ENCODE assay signal across 21 cellular contexts in genomic region chr2:188244383-188244782, GRCh38. TPM values are rescaled to one million over a fixed set of nuclear protein-coding genes. Genes with fewer than 3 reads are reported as not detected.
DNase-seq lines count a peak whose midpoint lies in the region; ATAC-seq, FAIRE-seq and TF ChIP-seq lines count a peak whose summit lies in the region.
"Had no signal": no experiment of that assay in that cellular context is flagged by ENCODE, and none has a peak within 500 bp of the region (broad histone marks: within the 10 kb centered on the region; RNA-seq: fewer than 3 reads in every experiment).

No MANE protein-coding gene starts in this region.

- H3K4me3 ChIP-seq in breast epithelium (no peak overlapping the region), right atrium auricular region (no peak overlapping the region), pancreas (no peak overlapping the region)
- H3K4me3 ChIP-seq: esophagus muscularis mucosa, HAP-1, heart right ventricle, psoas muscle, SK-N-MC had no signal

- intact Hi-C loops in MCF 10A (cut with micrococcal nuclease) (no loop called here), breast epithelium (cut with DNase I; ENCODE audit: low total_unique reads) (no loop called here), head of caudate nucleus (cut with DNase I) (no loop called here), pancreas (cut with DNase I) (no loop called here)

- BruUV-seq in MCF 10A (replicated peaks; lab: Mats Ljungman, UMichigan), result no TSS peak

- no peaks in the 10 kb centered on the region for H3K4me1 ChIP-seq in breast epithelium
- H3K4me1 ChIP-seq in right atrium auricular region, result no peaks in the 10 kb centered on the region
- no peaks in the 10 kb centered on the region for H3K4me1 ChIP-seq in pancreas
- H3K4me1 ChIP-seq: esophagus muscularis mucosa, HAP-1, heart right ventricle, psoas muscle had no signal

- no peak for FAIRE-seq in pancreas (lab: Jason Lieb, UNC)

- H3K27me3 Mint-ChIP-seq in MCF 10A (ENCODE audit: insufficient read depth, unreplicated experiment) (no peaks in the 10 kb centered on the region), WTC11 (ENCODE audit: low read depth) (no peaks in the 10 kb centered on the region)
- H3K27me3 Mint-ChIP-seq: CD4-positive, CD25-positive, alpha-beta regulatory T cell had no signal

- no peak for TF ChIP-seq POLR2A in breast epithelium (IDR thresholded peaks at IDR 0.05)

- no peaks in the 10 kb centered on the region for H3K36me3 Mint-ChIP-seq in MCF 10A (ENCODE audit: insufficient read depth, unreplicated experiment)
- peaks cover 5% of the 10 kb centered on the region for H3K36me3 Mint-ChIP-seq in WTC11
- H3K36me3 Mint-ChIP-seq: CD4-positive, CD25-positive, alpha-beta regulatory T cell had no signal

- POLR2A ChIA-PET in MCF 10A (lab: Yijun Ruan, JAX), result interaction anchor here (1.1 kb wide), 1 partner anchor 48 kb away, joined by 4 read pairs; the partner anchor contains the start of gene GULP1
- POLR2A ChIA-PET in WTC11 (lab: Charles Lee), result no interaction called here

- H3K27ac Mint-ChIP-seq in MCF 10A (ENCODE audit: low read depth, unreplicated experiment) (no peak overlapping the region), WTC11 (peak overlapping the region; percentile 47; the same call in 1 of the 2 replicates)
- H3K27ac Mint-ChIP-seq: activated T-helper 2 cell treated with anti-CD3 and anti-CD28 coated beads, Interferon-gamma antibody, Interleukin-2, Interleukin-4, amounts not matched to agents 10 μg/mL and 5 μg/mL and 100 μg/mL, durations not matched to agents 14 hours and 24 hours and 36 hours; CD4-positive, CD25-positive, alpha-beta regulatory T cell had no signal

- WGBS in pancreas, 2 donors, result 83 to 84% methylated on average over 3 of the region's 3 CpGs

- no peak for ATAC-seq in WTC11
- no peak for ATAC-seq in GM19023 (IDR thresholded peaks at IDR 0.05; ENCODE audit: unreplicated experiment)
- no peak for ATAC-seq in pancreas
- ATAC-seq in GM19328 (IDR thresholded peaks at IDR 0.05; ENCODE audit: unreplicated experiment), result no peak
- ATAC-seq: heart right ventricle, psoas muscle had no signal

- H3K9me3 ChIP-seq in breast epithelium (no peaks in the 10 kb centered on the region), right atrium auricular region (no peaks in the 10 kb centered on the region), pancreas (no peaks in the 10 kb centered on the region)
- H3K9me3 ChIP-seq: esophagus muscularis mucosa, HAP-1, heart right ventricle, psoas muscle had no signal

- H3K36me3 ChIP-seq in breast epithelium (no peaks in the 10 kb centered on the region), right atrium auricular region (no peaks in the 10 kb centered on the region), pancreas (no peaks in the 10 kb centered on the region)
- H3K36me3 ChIP-seq: esophagus muscularis mucosa, HAP-1, heart right ventricle had no signal

- H3K27ac ChIP-seq in breast epithelium (no peak overlapping the region), right atrium auricular region (no peak overlapping the region), pancreas (no peak overlapping the region)
- H3K27ac ChIP-seq: esophagus muscularis mucosa, heart right ventricle, psoas muscle, SK-N-MC had no signal

- H3K27me3 ChIP-seq in breast epithelium (no peaks in the 10 kb centered on the region), right atrium auricular region (no peaks in the 10 kb centered on the region), pancreas (no peaks in the 10 kb centered on the region)
- H3K27me3 ChIP-seq: esophagus muscularis mucosa, heart right ventricle had no signal

- TF ChIP-seq CTCF in MCF 10A (IDR thresholded peaks at IDR 0.05; ENCODE audit: unreplicated experiment), result no peak
- no peak for TF ChIP-seq CTCF in breast epithelium (IDR thresholded peaks at IDR 0.05)
- no peak for TF ChIP-seq CTCF in WTC11 (IDR thresholded peaks at IDR 0.05)
- TF ChIP-seq CTCF in right atrium auricular region (IDR thresholded peaks at IDR 0.05), result no peak
- no peak for TF ChIP-seq CTCF in pancreas (IDR thresholded peaks at IDR 0.05)

- H3K4me3 Mint-ChIP-seq in MCF 10A (ENCODE audit: unreplicated experiment), result no peak overlapping the region
- H3K4me3 Mint-ChIP-seq in WTC11, result no peak overlapping the region
- H3K4me3 Mint-ChIP-seq: nephron had no signal

- no peaks in the 10 kb centered on the region for H3K9me3 Mint-ChIP-seq in MCF 10A (ENCODE audit: unreplicated experiment)
- peaks cover 10% of the 10 kb centered on the region for H3K9me3 Mint-ChIP-seq in WTC11

- CTCF ChIA-PET in MCF 10A (lab: Yijun Ruan, JAX) (interaction anchor here (1.0 kb wide), 1 partner anchor 57 kb away, joined by 6 read pairs; no protein-coding TSS in a partner anchor), WTC11 (lab: Charles Lee) (no interaction called here)

- H3K4me1 Mint-ChIP-seq in MCF 10A (ENCODE audit: insufficient read depth, unreplicated experiment) (no peaks in the 10 kb centered on the region), WTC11 (peaks cover 13% of the 10 kb centered on the region)
- H3K4me1 Mint-ChIP-seq: CD4-positive, CD25-positive, alpha-beta regulatory T cell; nephron had no signal

- DNase-seq in MCF 10A (ENCODE audit: unreplicated experiment) (peak; percentile 25), breast epithelium (ENCODE audit: low spot score in 2 of 2) (no peak), WTC11 (ENCODE audit: low spot score) (no peak), head of caudate nucleus (peak in 28 of 42 donors; percentile 4 to 74 (median 30)), right atrium auricular region (ENCODE audit: low spot score) (no peak), pancreas (no peak)
- DNase-seq: CD4-positive, CD25-positive, alpha-beta regulatory T cell; central memory CD4-positive, alpha-beta T cell; DMS79 treated with DMSO at 0.1 percent for 48 hours; heart right ventricle; islet precursor cell; NCI-H1105; psoas muscle; T1000 had no signal

TF ChIP-seq in WTC11, 78 proteins besides CTCF, POLR2A, EP300 and RAD21:
- no peak for TF ChIP-seq ZNF423 (CRISPR knock-in tag; IDR thresholded peaks at IDR 0.05)
- TF ChIP-seq, protein P1, sequence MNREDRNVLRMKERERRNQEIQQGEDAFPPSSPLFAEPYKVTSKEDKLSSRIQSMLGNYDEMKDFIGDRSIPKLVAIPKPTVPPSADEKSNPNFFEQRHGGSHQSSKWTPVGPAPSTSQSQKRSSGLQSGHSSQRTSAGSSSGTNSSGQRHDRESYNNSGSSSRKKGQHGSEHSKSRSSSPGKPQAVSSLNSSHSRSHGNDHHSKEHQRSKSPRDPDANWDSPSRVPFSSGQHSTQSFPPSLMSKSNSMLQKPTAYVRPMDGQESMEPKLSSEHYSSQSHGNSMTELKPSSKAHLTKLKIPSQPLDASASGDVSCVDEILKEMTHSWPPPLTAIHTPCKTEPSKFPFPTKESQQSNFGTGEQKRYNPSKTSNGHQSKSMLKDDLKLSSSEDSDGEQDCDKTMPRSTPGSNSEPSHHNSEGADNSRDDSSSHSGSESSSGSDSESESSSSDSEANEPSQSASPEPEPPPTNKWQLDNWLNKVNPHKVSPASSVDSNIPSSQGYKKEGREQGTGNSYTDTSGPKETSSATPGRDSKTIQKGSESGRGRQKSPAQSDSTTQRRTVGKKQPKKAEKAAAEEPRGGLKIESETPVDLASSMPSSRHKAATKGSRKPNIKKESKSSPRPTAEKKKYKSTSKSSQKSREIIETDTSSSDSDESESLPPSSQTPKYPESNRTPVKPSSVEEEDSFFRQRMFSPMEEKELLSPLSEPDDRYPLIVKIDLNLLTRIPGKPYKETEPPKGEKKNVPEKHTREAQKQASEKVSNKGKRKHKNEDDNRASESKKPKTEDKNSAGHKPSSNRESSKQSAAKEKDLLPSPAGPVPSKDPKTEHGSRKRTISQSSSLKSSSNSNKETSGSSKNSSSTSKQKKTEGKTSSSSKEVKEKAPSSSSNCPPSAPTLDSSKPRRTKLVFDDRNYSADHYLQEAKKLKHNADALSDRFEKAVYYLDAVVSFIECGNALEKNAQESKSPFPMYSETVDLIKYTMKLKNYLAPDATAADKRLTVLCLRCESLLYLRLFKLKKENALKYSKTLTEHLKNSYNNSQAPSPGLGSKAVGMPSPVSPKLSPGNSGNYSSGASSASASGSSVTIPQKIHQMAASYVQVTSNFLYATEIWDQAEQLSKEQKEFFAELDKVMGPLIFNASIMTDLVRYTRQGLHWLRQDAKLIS (CRISPR knock-in tag; IDR thresholded peaks at IDR 0.05; ENCODE audit: borderline replicate concordance), result no peak

RNA-seq across cellular contexts. Expression of gene GULP1, which starts 47.3 kb away (rescaled TPM):
- total RNA-seq in MCF 10A (2022) (4.2 and 9.3 TPM in 2 replicates), breast epithelium (10 to 100 TPM; 16.5 to 47.9 (median 43.8) TPM), WTC11 (2021) (75.1 to 82.1 TPM (median 80.5 TPM) in 3 replicates), right atrium auricular region (10 to 100 TPM in 1 of 2 donors, 1 to 10 TPM in 1; 7.5 to 10.5 TPM), pancreas (10 to 100 TPM; 11.6 to 35.7 (median 22.7) TPM)
- 1 to 10 TPM; 5.4 to 6.5 TPM for polyA plus RNA-seq in pancreas
- total RNA-seq: activated T-helper 2 cell treated with anti-CD3 and anti-CD28 coated beads, Interferon-gamma antibody, Interleukin-2, Interleukin-4, amounts not matched to agents 10 μg/mL and 5 μg/mL and 100 μg/mL, durations not matched to agents 14 hours and 24 hours and 36 hours; CD4-positive, CD25-positive, alpha-beta regulatory T cell had no signal
- polyA plus RNA-seq: CD4-positive, CD25-positive, alpha-beta regulatory T cell had no signal

Comparison
In these comparisons a context has a peak if more than half of its experiments do, and no peak if none do; other contexts are left out.
1. DNase-seq: peak in MCF 10A (single experiment) and head of caudate nucleus (28 of 42); none in breast epithelium (0 of 2), WTC11 (single experiment), right atrium auricular region (single experiment) and pancreas (0 of 6).